In genomic region chr1:213767683-213768082, GRCh38 we compare ENCODE assay signal across 11 cellular contexts.
"Had no signal": no experiment of that assay in that cellular context is flagged by ENCODE, and none has a peak within 500 bp of the region (broad histone marks: within the 10 kb centered on the region; RNA-seq: fewer than 3 reads in every experiment).

No MANE protein-coding gene starts in this region.

- H3K9ac ChIP-seq: GM23248 had no signal

- H2AFZ ChIP-seq: GM23248, GM23338 had no signal

- FAIRE-seq: H1, H54 had no signal

- H3K4me3 ChIP-seq: GM23248, GM23338, HAP-1 had no signal

- H3K36me3 ChIP-seq: HAP-1 had no signal

- H3K27ac ChIP-seq: GM23248 had no signal

- DNase-seq: GM23248, GOT3, H7, H9, HCEC 1CT, HFFc6 had no signal

- H3K4me2 ChIP-seq: GM23338 had no signal

- H3K9me3 ChIP-seq: HAP-1 had no signal

- ATAC-seq: GM23338, HCT116 had no signal

- H3K4me1 ChIP-seq: HAP-1 had no signal
